In the genomic region with DNA sequence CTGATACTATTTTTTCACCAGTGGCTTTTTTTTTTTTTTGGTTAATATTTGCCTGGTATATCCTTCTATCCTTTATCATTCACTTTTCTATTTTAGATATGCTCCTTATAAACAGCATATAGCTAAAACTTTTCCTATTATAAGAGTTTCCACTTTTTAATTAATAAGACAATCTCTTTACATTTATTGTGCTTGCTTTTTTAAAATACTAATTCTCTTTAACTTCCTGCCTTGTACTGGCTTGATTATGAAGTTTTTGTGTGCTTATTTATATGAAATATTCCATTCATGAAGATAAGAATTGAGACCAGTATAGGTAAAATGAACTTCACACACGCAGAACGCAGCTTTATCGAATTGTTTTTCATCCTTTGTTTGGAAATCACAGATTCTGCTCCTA, we compare ENCODE assay signal across 9 cellular contexts. TPM values are rescaled to one million over a fixed set of nuclear protein-coding genes. Genes with fewer than 3 reads are reported as not detected.
"Had no signal": no experiment of that assay in that cellular context is flagged by ENCODE, and none has a peak within 500 bp of the region (broad histone marks: within the 10 kb centered on the region; RNA-seq: fewer than 3 reads in every experiment).

No MANE protein-coding gene starts in this region.

- DNase-seq: KBM-7, KG1 had no signal

- H3K27ac ChIP-seq: HL-60, KMS-11 had no signal

- H3K4me3 Mint-ChIP-seq: IgD-negative memory B cell had no signal

- ATAC-seq: HepG2 had no signal

- FAIRE-seq: HepG2, HTR-8/SVneo had no signal

- H3K9ac ChIP-seq: KMS-11 had no signal

- H3K27ac Mint-ChIP-seq: IgD-negative memory B cell had no signal

- H3K4me1 Mint-ChIP-seq: IgD-negative memory B cell had no signal

- H3K9me3 Mint-ChIP-seq: IgD-negative memory B cell had no signal

- H3K4me2 ChIP-seq: KMS-11 had no signal

RNA-seq across cellular contexts. Expression of gene CDRT15, which starts 9.0 kb away (rescaled TPM):
- total RNA-seq: HepG2, HT-29, HT1080 had no signal
- polyA plus RNA-seq: HepG2, IgD-negative memory B cell had no signal
